Comparison of ENCODE assay signal across 2 cellular contexts in the genomic region with DNA sequence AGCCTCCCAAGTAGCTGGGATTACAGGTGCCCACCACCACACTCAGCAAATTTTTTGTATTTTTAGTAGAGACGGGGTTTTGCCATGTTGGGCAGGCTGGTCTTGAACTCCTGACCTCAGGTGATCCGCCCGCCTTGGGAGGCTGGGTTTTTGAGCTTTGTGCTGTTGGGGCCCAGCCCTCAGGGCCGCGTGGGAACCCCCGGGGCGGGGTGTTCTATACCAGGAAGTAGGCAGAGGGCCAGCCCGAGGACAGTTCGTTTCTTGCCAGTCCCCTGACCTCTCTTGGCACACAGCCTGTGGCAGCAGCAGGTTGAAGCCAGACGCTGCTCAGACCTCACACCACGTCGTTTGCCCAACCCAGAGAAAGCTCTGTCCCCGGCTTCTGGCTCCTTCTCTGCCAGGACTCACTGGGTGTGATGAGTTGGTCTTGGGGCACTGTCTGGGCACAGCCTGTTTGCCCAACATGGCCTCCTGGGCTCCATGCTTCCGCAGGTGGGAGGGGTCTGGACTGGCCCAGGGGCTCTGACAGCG.
TF ChIP-seq lines count a peak whose summit lies in the region.

No MANE protein-coding gene starts in this region.

TF ChIP-seq in A549, 52 proteins besides CTCF, POLR2A, EP300 and RAD21:
- no peak for TF ChIP-seq RCOR1 (IDR thresholded peaks at IDR 0.05; ENCODE audit: low read depth, low read length)
- TF ChIP-seq, protein P1, sequence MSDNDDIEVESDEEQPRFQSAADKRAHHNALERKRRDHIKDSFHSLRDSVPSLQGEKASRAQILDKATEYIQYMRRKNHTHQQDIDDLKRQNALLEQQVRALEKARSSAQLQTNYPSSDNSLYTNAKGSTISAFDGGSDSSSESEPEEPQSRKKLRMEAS (IDR thresholded peaks at IDR 0.05): peak; percentile 64

TF ChIP-seq in H1, 55 proteins besides CTCF, POLR2A, EP300 and RAD21:
- TF ChIP-seq CBX5 (IDR thresholded peaks at IDR 0.05; ENCODE audit: low read depth, low read length) (no peak), TCF12 (IDR thresholded peaks at IDR 0.05; ENCODE audit: low read depth, low read length) (no peak)
- TF ChIP-seq, protein P1 (IDR thresholded peaks at IDR 0.05): no peak
TF ChIP-seq in H1: peak in this region for 0.
